1 cellular context compared by ENCODE assay signal in the genomic region with DNA sequence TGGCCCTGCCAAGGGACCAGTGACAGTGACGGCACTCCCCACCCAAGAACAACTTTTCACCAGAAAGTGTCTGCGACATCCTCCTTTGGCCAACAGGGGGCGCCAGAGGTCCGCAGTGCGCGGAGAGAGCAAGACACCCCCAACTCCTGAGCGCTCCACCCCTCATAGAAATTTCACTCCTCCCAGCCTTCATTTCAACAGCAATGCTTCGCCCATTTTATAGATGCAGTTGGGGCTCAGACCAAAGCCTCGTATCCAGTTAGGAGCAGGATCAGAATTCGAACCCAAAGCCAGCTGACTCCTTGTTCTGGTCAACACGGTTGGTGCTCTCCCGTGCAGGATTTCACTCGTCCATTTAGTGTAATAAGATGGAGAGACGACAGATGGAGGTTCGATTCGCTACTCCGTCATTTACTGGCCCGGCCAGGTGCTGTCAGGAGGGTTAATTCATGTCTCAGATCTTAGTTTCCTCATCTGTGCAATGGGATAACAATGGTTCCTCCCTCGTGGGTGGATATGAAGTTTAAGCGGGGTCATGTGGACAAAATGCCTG.
TF ChIP-seq lines count a peak whose summit lies in the region.

No MANE protein-coding gene starts in this region.

TF ChIP-seq in H1, 55 proteins besides CTCF, POLR2A, EP300 and RAD21:
- TF ChIP-seq CREB1 (IDR thresholded peaks at IDR 0.05) (0 out of 2 replicates have a peak, but pooled peaks have one; percentile 24), CEBPB (IDR thresholded peaks at IDR 0.05; ENCODE audit: low read depth, low read length) (no peak), ASH2L (IDR thresholded peaks at IDR 0.05; ENCODE audit: low read length) (no peak), HDAC6 (IDR thresholded peaks at IDR 0.05; ENCODE audit: low read depth, low read length) (no peak), KDM4A (IDR thresholded peaks at IDR 0.05; ENCODE audit: low read depth, low read length, severe bottlenecking) (no peak), GABPA (IDR thresholded peaks at IDR 0.05; ENCODE audit: borderline replicate concordance, insufficient read depth, low read length) (no peak), EZH2 (IDR thresholded peaks at IDR 0.05; ENCODE audit: low read depth, low read length, severe bottlenecking) (no peak), JUND (IDR thresholded peaks at IDR 0.05; ENCODE audit: low read length) (no peak), CBX8 (IDR thresholded peaks at IDR 0.05; ENCODE audit: borderline replicate concordance, low read depth, low read length) (no peak), CTBP2 (IDR thresholded peaks at IDR 0.05; ENCODE audit: borderline replicate concordance, insufficient read depth, insufficient read length, low read length) (no peak), YY1 (IDR thresholded peaks at IDR 0.05; ENCODE audit: low read depth, low read length) (peak; percentile 5; the same call in 1 of the 2 replicates), SUZ12 (IDR thresholded peaks at IDR 0.05; ENCODE audit: low read length) (no peak), JUN (IDR thresholded peaks at IDR 0.05; ENCODE audit: low read depth, low read length) (no peak), SRF (IDR thresholded peaks at IDR 0.05; ENCODE audit: low read depth, low read length) (no peak), ZNF274 (IDR thresholded peaks at IDR 0.05; ENCODE audit: borderline replicate concordance, extremely low read depth, low read length) (no peak), SIN3A (conservative IDR thresholded peaks at IDR 0.05 in 1 of 2, IDR thresholded peaks at IDR 0.05 in 1 of 2; ENCODE audit: low read depth in 1 of 2, low read length in 2 of 2) (0 out of 4 replicates have a peak, but pooled peaks of 1 of the 2 experiments have one; percentile 20), RFX5 (IDR thresholded peaks at IDR 0.05; ENCODE audit: borderline replicate concordance, low read depth, low read length) (no peak), POLR2AphosphoS5 (IDR thresholded peaks at IDR 0.05; ENCODE audit: low read depth, low read length) (no peak), SP2 (IDR thresholded peaks at IDR 0.05; ENCODE audit: low read length) (no peak), MAFK (IDR thresholded peaks at IDR 0.05; ENCODE audit: low read depth, low read length) (no peak), POU5F1 (IDR thresholded peaks at IDR 0.05; ENCODE audit: low read depth, low read length) (no peak), HDAC2 (IDR thresholded peaks at IDR 0.05; ENCODE audit: borderline replicate concordance in 1 of 2, low read depth in 2 of 2, low read length in 2 of 2) (peak in 1 of 2 experiments; percentile 17; a peak in 1 of 4 replicates), CHD1 (IDR thresholded peaks at IDR 0.05; ENCODE audit: low read depth, low read length) (no peak), SAP30 (IDR thresholded peaks at IDR 0.05; ENCODE audit: insufficient read depth, insufficient replicate concordance, low read length) (no peak), SP4 (IDR thresholded peaks at IDR 0.05; ENCODE audit: low read length) (no peak), TBP (IDR thresholded peaks at IDR 0.05; ENCODE audit: low read depth, low read length) (no peak), PHF8 (conservative IDR thresholded peaks at IDR 0.05; ENCODE audit: low read depth, low read length) (no peak), KDM1A (IDR thresholded peaks at IDR 0.05; ENCODE audit: borderline replicate concordance, low read length) (peak; percentile 79), GTF2F1 (IDR thresholded peaks at IDR 0.05; ENCODE audit: borderline replicate concordance, low read depth, low read length) (no peak)
- TF ChIP-seq, protein P1, sequence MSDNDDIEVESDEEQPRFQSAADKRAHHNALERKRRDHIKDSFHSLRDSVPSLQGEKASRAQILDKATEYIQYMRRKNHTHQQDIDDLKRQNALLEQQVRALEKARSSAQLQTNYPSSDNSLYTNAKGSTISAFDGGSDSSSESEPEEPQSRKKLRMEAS (IDR thresholded peaks at IDR 0.05): 0 out of 2 replicates have a peak, but pooled peaks have one; percentile 12
- TF ChIP-seq, protein P2, sequence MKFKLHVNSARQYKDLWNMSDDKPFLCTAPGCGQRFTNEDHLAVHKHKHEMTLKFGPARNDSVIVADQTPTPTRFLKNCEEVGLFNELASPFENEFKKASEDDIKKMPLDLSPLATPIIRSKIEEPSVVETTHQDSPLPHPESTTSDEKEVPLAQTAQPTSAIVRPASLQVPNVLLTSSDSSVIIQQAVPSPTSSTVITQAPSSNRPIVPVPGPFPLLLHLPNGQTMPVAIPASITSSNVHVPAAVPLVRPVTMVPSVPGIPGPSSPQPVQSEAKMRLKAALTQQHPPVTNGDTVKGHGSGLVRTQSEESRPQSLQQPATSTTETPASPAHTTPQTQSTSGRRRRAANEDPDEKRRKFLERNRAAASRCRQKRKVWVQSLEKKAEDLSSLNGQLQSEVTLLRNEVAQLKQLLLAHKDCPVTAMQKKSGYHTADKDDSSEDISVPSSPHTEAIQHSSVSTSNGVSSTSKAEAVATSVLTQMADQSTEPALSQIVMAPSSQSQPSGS (IDR thresholded peaks at IDR 0.05; ENCODE audit: low read length): no peak; the same call in 1 of the 2 replicates
